ENCODE assay signal across 8 cellular contexts in the genomic region with DNA sequence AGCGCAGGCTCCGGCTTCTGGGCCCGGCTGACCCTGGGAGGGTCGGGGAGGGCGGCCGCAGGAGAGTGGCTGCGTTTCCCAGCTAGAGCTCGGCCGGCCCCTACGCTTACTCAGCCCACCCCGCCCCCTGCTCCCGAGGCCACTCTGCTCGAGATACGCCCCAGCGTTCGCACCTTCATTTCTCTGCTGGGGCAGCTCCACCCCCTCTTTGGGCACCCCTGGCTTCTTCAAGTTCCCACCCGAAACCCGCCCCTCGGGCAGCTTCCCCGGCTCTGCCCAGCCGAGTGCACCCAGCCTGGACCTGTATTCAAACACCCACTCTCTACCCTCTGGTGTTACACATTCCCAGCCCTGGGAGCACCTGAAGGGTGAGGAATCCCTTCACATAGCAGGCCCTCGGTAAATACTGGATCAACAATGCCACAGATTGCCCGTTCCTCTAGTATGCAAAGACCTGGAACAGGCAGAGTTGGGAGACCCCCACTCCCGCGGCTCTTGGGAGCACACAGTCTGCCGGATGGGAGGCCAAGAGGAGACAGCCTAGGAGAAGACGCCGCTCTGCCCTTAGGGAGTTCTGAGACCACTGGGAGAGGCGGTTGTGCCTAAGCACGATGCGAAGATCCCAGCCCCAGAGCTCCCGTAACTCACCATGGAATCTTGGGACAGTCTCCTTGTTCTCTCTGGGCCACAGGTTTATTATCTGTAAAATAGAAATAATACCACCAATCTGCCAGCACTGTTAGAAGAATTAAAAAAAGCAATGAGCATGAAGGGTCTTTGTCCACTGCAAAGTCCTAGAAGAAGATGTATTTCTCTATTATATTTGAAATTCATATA. TPM values are rescaled to one million over a fixed set of nuclear protein-coding genes. Genes with fewer than 3 reads are reported as not detected.
DNase-seq lines count a peak whose midpoint lies in the region; ATAC-seq and TF ChIP-seq lines count a peak whose summit lies in the region.

No MANE protein-coding gene starts in this region.

- H3K36me3 ChIP-seq in mesodermal cell (ENCODE audit: control insufficient read depth, insufficient read depth, low read length) = no peaks in the 10 kb centered on the region

- H3K4me3 ChIP-seq in GM08714 (ENCODE audit: low read length) (peak overlapping the region; percentile 65; the same call in 1 of the 2 replicates), choroid plexus epithelial cell (ENCODE audit: low read depth, low read length) (peak overlapping the region; percentile 61), mesodermal cell (ENCODE audit: extremely low read depth, insufficient read depth, low read length, poor library complexity, severe bottlenecking) (peak overlapping the region; percentile 62)

- ATAC-seq in HG03571 (IDR thresholded peaks at IDR 0.05; ENCODE audit: unreplicated experiment) = peak; percentile 38

- WGBS in mesodermal cell (ENCODE audit: insufficient coverage in 2 of 2), 2 experiments = 12% methylated on average over 26 to 30 of the region's 32 CpGs

- TF ChIP-seq CTCF in choroid plexus epithelial cell (conservative IDR thresholded peaks at IDR 0.05; ENCODE audit: low read depth, low read length) = no peak
- TF ChIP-seq CTCF in type B pancreatic cell (conservative IDR thresholded peaks at IDR 0.05) = no peak

- peak overlapping the region; percentile 88 for H3K4me3 Mint-ChIP-seq in type B pancreatic cell

- peak overlapping the region; percentile 79 for H3K27ac Mint-ChIP-seq in type B pancreatic cell

- no peaks in the 10 kb centered on the region for H3K9me3 Mint-ChIP-seq in type B pancreatic cell

- H3K4me1 Mint-ChIP-seq in type B pancreatic cell (ENCODE audit: unreplicated experiment) = peaks cover 34% of the 10 kb centered on the region

- H3K4me1 ChIP-seq in mesodermal cell (ENCODE audit: control insufficient read depth, insufficient read depth, low read length, poor library complexity, severe bottlenecking) = peaks cover 10% of the 10 kb centered on the region

- DNase-seq in choroid plexus epithelial cell (ENCODE audit: low read depth) (no peak), type B pancreatic cell (ENCODE audit: extremely low spot score, unreplicated experiment) (no peak), NCI-H2081 (lab: John Stamatoyannopoulos, UW) (no peak), AG08395 (ENCODE audit: low spot score) (no peak), AML-193 (lab: John Stamatoyannopoulos, UW) (no peak)

- H3K36me3 Mint-ChIP-seq in type B pancreatic cell = no peaks in the 10 kb centered on the region

- no peaks in the 10 kb centered on the region for H3K9me3 ChIP-seq in mesodermal cell (ENCODE audit: control insufficient read depth, low read length)

- H3K27me3 Mint-ChIP-seq in type B pancreatic cell = no peaks in the 10 kb centered on the region

- H3K27ac ChIP-seq in mesodermal cell (ENCODE audit: low read depth, low read length, severe bottlenecking) = peak overlapping the region; percentile 83

RNA-seq across cellular contexts. Expression of a gene that starts 0.6 kb away (rescaled TPM):
- 8.0 TPM for polyA plus RNA-seq in mesodermal cell (2013, experiment 1 of 2)
- polyA plus RNA-seq in mesodermal cell (2013, experiment 2 of 2) = 8.1 TPM
- total RNA-seq in type B pancreatic cell (ENCODE audit: low replicate concordance) = 24.3 and 41.0 TPM in 2 replicates

RNA-seq across cellular contexts. Expression of a gene that starts 16.8 kb away (rescaled TPM):
- polyA plus RNA-seq in mesodermal cell (2013, experiment 1 of 2) = 5.8 TPM
- polyA plus RNA-seq in mesodermal cell (2013, experiment 2 of 2) = 4.0 TPM
- total RNA-seq in type B pancreatic cell (ENCODE audit: low replicate concordance) = 3.7 and 7.2 TPM in 2 replicates

RNA-seq across cellular contexts. Expression of a gene that starts 30.1 kb away (rescaled TPM):
- 857 TPM for polyA plus RNA-seq in mesodermal cell (2013, experiment 1 of 2)
- polyA plus RNA-seq in mesodermal cell (2013, experiment 2 of 2) = 919 TPM
- total RNA-seq in type B pancreatic cell (ENCODE audit: low replicate concordance) = 219 and 591 TPM in 2 replicates

RNA-seq across cellular contexts. Expression of a gene that starts 56.3 kb away (rescaled TPM):
- 54.2 TPM for polyA plus RNA-seq in mesodermal cell (2013, experiment 1 of 2)
- polyA plus RNA-seq in mesodermal cell (2013, experiment 2 of 2) = 46.8 TPM
- 73.5 and 74.5 TPM in 2 replicates for total RNA-seq in type B pancreatic cell (ENCODE audit: low replicate concordance)
